1 cellular context compared by ENCODE assay signal in the genomic region with DNA sequence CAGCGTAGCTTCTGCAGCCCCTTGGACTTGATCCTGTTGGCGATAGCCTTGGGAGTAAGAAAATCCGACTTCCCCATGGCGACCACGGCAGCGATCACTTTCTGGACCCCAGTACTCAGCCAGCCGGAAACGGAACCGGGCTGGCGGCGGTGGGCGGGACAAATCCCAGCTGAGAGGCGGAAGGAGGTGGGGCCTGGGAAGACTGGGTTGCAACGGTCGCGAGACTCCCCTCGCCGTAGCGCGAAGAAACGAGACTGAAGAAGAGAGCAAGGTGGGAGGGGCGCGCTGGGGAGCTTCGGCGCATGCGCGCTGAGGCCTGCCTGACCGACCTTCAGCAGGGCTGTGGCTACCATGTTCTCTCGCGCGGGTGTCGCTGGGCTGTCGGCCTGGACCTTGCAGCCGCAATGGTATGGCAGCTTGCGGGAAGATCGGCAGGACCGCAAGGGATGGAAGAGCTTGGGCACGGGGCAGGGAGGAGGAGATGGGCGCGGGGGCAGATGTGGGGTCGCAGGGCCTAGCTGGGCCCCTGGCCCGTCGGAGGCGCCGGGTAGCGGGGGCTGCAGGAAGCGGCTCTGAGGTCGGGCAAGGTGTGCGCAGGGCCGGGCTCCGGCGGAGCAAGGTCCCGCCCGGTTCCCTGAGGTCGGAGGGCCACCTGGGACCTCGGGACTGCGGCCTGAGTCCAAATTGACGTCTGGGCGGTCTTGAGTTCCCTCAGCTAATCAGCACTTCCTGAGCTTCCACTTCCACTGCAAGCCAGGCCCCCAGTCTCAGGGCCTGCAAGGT.
TF ChIP-seq lines count a peak whose summit lies in the region.

A gene (plus strand): TSS at position 321 of the 783 bp plus-strand sequence. CDS start 31 bp downstream, at position 352.
A gene with protein sequence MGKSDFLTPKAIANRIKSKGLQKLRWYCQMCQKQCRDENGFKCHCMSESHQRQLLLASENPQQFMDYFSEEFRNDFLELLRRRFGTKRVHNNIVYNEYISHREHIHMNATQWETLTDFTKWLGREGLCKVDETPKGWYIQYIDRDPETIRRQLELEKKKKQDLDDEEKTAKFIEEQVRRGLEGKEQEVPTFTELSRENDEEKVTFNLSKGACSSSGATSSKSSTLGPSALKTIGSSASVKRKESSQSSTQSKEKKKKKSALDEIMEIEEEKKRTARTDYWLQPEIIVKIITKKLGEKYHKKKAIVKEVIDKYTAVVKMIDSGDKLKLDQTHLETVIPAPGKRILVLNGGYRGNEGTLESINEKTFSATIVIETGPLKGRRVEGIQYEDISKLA (minus strand): TSS at position 137 of the 783 bp plus-strand sequence. CDS start 60 bp downstream, at position 77.

TF ChIP-seq in H1, 55 proteins besides CTCF, POLR2A, EP300 and RAD21:
- TF ChIP-seq POU5F1 (IDR thresholded peaks at IDR 0.05; ENCODE audit: low read depth, low read length) (no peak), TBP (IDR thresholded peaks at IDR 0.05; ENCODE audit: low read depth, low read length) (peak; percentile 64; the same call in 1 of the 2 replicates), GABPA (IDR thresholded peaks at IDR 0.05; ENCODE audit: borderline replicate concordance, insufficient read depth, low read length) (peak; percentile 74; the same call in 1 of the 2 replicates), FOSL1 (IDR thresholded peaks at IDR 0.05; ENCODE audit: insufficient read depth, low read depth, low read length) (no peak), NRF1 (IDR thresholded peaks at IDR 0.05; ENCODE audit: low read depth, low read length) (peak; percentile 54), ASH2L (IDR thresholded peaks at IDR 0.05; ENCODE audit: low read length) (peak; percentile 78), TAF7 (optimal IDR thresholded peaks at IDR 0.05; ENCODE audit: borderline replicate concordance, low read depth, low read length) (peak; percentile 6), KDM4A (IDR thresholded peaks at IDR 0.05; ENCODE audit: low read depth, low read length, severe bottlenecking) (peak; percentile 48), BRCA1 (IDR thresholded peaks at IDR 0.05; ENCODE audit: low read depth, low read length) (peak; percentile 95), SIN3A (conservative IDR thresholded peaks at IDR 0.05 in 1 of 2, IDR thresholded peaks at IDR 0.05 in 1 of 2; ENCODE audit: low read depth in 1 of 2, low read length in 2 of 2) (peak in 1 of 2 experiments; percentile 58; a peak in 2 of 4 replicates), CHD2 (IDR thresholded peaks at IDR 0.05; ENCODE audit: low read length) (peak; percentile 99), RBBP5 (IDR thresholded peaks at IDR 0.05; ENCODE audit: borderline replicate concordance, low read depth, low read length) (peak; percentile 77; the same call in 1 of the 2 replicates), TAF1 (IDR thresholded peaks at IDR 0.05; ENCODE audit: low read depth, low read length) (peak; percentile 84), RFX5 (IDR thresholded peaks at IDR 0.05; ENCODE audit: borderline replicate concordance, low read depth, low read length) (no peak), EGR1 (IDR thresholded peaks at IDR 0.05; ENCODE audit: borderline replicate concordance, low read depth, low read length) (peak; percentile 33; the same call in 1 of the 2 replicates), PHF8 (conservative IDR thresholded peaks at IDR 0.05; ENCODE audit: low read depth, low read length) (peak; percentile 83), YY1 (IDR thresholded peaks at IDR 0.05; ENCODE audit: low read depth, low read length) (peak; percentile 63), SRF (IDR thresholded peaks at IDR 0.05; ENCODE audit: low read depth, low read length) (no peak), POLR2AphosphoS5 (IDR thresholded peaks at IDR 0.05; ENCODE audit: low read depth, low read length) (peak; percentile 94), SAP30 (IDR thresholded peaks at IDR 0.05; ENCODE audit: insufficient read depth, insufficient replicate concordance, low read length) (no peak)
- TF ChIP-seq, protein P1, sequence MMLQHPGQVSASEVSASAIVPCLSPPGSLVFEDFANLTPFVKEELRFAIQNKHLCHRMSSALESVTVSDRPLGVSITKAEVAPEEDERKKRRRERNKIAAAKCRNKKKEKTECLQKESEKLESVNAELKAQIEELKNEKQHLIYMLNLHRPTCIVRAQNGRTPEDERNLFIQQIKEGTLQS (IDR thresholded peaks at IDR 0.05; ENCODE audit: insufficient read depth, low read depth, low read length) = no peak
- TF ChIP-seq, protein P2, sequence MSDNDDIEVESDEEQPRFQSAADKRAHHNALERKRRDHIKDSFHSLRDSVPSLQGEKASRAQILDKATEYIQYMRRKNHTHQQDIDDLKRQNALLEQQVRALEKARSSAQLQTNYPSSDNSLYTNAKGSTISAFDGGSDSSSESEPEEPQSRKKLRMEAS (IDR thresholded peaks at IDR 0.05) = peak; percentile 51
- TF ChIP-seq, protein P3, sequence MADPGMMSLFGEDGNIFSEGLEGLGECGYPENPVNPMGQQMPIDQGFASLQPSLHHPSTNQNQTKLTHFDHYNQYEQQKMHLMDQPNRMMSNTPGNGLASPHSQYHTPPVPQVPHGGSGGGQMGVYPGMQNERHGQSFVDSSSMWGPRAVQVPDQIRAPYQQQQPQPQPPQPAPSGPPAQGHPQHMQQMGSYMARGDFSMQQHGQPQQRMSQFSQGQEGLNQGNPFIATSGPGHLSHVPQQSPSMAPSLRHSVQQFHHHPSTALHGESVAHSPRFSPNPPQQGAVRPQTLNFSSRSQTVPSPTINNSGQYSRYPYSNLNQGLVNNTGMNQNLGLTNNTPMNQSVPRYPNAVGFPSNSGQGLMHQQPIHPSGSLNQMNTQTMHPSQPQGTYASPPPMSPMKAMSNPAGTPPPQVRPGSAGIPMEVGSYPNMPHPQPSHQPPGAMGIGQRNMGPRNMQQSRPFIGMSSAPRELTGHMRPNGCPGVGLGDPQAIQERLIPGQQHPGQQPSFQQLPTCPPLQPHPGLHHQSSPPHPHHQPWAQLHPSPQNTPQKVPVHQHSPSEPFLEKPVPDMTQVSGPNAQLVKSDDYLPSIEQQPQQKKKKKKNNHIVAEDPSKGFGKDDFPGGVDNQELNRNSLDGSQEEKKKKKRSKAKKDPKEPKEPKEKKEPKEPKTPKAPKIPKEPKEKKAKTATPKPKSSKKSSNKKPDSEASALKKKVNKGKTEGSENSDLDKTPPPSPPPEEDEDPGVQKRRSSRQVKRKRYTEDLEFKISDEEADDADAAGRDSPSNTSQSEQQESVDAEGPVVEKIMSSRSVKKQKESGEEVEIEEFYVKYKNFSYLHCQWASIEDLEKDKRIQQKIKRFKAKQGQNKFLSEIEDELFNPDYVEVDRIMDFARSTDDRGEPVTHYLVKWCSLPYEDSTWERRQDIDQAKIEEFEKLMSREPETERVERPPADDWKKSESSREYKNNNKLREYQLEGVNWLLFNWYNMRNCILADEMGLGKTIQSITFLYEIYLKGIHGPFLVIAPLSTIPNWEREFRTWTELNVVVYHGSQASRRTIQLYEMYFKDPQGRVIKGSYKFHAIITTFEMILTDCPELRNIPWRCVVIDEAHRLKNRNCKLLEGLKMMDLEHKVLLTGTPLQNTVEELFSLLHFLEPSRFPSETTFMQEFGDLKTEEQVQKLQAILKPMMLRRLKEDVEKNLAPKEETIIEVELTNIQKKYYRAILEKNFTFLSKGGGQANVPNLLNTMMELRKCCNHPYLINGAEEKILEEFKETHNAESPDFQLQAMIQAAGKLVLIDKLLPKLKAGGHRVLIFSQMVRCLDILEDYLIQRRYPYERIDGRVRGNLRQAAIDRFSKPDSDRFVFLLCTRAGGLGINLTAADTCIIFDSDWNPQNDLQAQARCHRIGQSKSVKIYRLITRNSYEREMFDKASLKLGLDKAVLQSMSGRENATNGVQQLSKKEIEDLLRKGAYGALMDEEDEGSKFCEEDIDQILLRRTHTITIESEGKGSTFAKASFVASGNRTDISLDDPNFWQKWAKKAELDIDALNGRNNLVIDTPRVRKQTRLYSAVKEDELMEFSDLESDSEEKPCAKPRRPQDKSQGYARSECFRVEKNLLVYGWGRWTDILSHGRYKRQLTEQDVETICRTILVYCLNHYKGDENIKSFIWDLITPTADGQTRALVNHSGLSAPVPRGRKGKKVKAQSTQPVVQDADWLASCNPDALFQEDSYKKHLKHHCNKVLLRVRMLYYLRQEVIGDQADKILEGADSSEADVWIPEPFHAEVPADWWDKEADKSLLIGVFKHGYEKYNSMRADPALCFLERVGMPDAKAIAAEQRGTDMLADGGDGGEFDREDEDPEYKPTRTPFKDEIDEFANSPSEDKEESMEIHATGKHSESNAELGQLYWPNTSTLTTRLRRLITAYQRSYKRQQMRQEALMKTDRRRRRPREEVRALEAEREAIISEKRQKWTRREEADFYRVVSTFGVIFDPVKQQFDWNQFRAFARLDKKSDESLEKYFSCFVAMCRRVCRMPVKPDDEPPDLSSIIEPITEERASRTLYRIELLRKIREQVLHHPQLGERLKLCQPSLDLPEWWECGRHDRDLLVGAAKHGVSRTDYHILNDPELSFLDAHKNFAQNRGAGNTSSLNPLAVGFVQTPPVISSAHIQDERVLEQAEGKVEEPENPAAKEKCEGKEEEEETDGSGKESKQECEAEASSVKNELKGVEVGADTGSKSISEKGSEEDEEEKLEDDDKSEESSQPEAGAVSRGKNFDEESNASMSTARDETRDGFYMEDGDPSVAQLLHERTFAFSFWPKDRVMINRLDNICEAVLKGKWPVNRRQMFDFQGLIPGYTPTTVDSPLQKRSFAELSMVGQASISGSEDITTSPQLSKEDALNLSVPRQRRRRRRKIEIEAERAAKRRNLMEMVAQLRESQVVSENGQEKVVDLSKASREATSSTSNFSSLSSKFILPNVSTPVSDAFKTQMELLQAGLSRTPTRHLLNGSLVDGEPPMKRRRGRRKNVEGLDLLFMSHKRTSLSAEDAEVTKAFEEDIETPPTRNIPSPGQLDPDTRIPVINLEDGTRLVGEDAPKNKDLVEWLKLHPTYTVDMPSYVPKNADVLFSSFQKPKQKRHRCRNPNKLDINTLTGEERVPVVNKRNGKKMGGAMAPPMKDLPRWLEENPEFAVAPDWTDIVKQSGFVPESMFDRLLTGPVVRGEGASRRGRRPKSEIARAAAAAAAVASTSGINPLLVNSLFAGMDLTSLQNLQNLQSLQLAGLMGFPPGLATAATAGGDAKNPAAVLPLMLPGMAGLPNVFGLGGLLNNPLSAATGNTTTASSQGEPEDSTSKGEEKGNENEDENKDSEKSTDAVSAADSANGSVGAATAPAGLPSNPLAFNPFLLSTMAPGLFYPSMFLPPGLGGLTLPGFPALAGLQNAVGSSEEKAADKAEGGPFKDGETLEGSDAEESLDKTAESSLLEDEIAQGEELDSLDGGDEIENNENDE (IDR thresholded peaks at IDR 0.05; ENCODE audit: insufficient replicate concordance, low read length) = no peak
- TF ChIP-seq, protein P4, sequence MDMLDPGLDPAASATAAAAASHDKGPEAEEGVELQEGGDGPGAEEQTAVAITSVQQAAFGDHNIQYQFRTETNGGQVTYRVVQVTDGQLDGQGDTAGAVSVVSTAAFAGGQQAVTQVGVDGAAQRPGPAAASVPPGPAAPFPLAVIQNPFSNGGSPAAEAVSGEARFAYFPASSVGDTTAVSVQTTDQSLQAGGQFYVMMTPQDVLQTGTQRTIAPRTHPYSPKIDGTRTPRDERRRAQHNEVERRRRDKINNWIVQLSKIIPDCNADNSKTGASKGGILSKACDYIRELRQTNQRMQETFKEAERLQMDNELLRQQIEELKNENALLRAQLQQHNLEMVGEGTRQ (IDR thresholded peaks at IDR 0.05; ENCODE audit: low read length) = no peak
